In the genomic region with DNA sequence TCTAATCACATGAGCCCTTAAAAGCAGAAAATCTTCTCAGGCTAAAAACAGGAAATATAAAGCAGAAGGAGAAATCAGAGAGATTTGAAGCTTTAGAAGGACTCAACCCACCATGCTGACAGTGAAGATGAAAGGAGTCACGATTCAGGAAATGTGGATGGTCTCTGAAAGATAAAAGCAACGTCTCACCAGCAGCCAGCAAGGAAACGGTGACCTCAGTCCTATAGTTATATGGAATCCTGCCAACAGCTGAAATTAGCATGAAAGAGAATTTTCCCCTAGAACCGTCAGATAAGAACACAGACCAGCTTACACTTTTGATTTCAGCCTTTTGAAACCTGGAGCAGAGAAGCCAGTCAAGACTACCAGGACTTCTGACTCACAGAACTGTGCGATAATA, we compare ENCODE assay signal across 19 cellular contexts.
DNase-seq lines count a peak whose midpoint lies in the region; ATAC-seq lines count a peak whose summit lies in the region.
"Had no signal": no experiment of that assay in that cellular context is flagged by ENCODE, and none has a peak within 500 bp of the region (broad histone marks: within the 10 kb centered on the region; RNA-seq: fewer than 3 reads in every experiment).

No MANE protein-coding gene starts in this region.

- peaks cover 0 to 18% (median 9%) of the 10 kb centered on the region in 10 experiments; a peak in 11 of 20 replicates for H3K4me1 ChIP-seq in BLaER1 treated with 17β-estradiol and CSF1 and Interleukin-3, amounts not matched to agents 10 nM and 100 nM
- H3K4me1 ChIP-seq: breast epithelium, heart right ventricle, SJCRH30 had no signal

- H3K4me2 ChIP-seq in BLaER1 treated with 17β-estradiol and CSF1 and Interleukin-3, amounts not matched to agents 10 nM and 100 nM: peak overlapping the region; percentile 1 to 55 (median 33); a peak in 17 of 22 replicates
- H3K4me2 ChIP-seq: KMS-11 had no signal

- peaks cover 13 to 84% (median 77%) of the 10 kb centered on the region in 11 experiments; a peak in 21 of 22 replicates for H3K27me3 ChIP-seq in BLaER1 treated with 17β-estradiol and CSF1 and Interleukin-3, amounts not matched to agents 10 nM and 100 nM
- H3K27me3 ChIP-seq: ovary, SJCRH30 had no signal

- 0 out of 22 replicates have a peak overlapping the region, but pooled peaks of 1 of the 11 experiments have one; percentile 7 for H3K27ac ChIP-seq in BLaER1 treated with 17β-estradiol and CSF1 and Interleukin-3, amounts not matched to agents 10 nM and 100 nM
- H3K27ac ChIP-seq: breast epithelium, heart right ventricle, KMS-11, ovary, SJCRH30 had no signal

- no peak overlapping the region; a peak in 1 of 22 replicates for H3K9ac ChIP-seq in BLaER1 treated with 17β-estradiol and CSF1 and Interleukin-3, amounts not matched to agents 10 nM and 100 nM
- H3K9ac ChIP-seq: KMS-11 had no signal

- DNase-seq in HT1080 (ENCODE audit: low read depth): peak; percentile 6
- peak; percentile 2 for DNase-seq in RPMI8226
- DNase-seq in islet precursor cell: peak; percentile 49
- no peak for DNase-seq in activated effector memory CD4-positive, alpha-beta T cell treated with anti-CD3 and anti-CD28 coated beads, Interleukin-2, amount 50 U/mL, for 16 hours
- no peak for DNase-seq in activated effector memory CD4-positive, alpha-beta T cell treated with Interleukin-2 at 50 U/mL for 16 hours
- DNase-seq: activated CD4-positive, alpha-beta T cell treated with anti-CD3 and anti-CD28 coated beads, Interleukin-2, amount 50 U/mL, for 4 hours; activated naive CD8-positive, alpha-beta T cell treated with anti-CD3 and anti-CD28 coated beads for 36 hours; activated T-cell treated with anti-CD3 and anti-CD28 coated beads, Interleukin-2, amount 50 U/mL, for 24 hours; heart right ventricle; NCI-H1436 treated with DMSO at 0.1 percent for 48 hours; NCI-H345; ovary; T1000 had no signal

- H3K36me3 ChIP-seq in BLaER1 treated with 17β-estradiol and CSF1 and Interleukin-3, amounts not matched to agents 10 nM and 100 nM: no peaks in the 10 kb centered on the region
- H3K36me3 ChIP-seq: breast epithelium, heart right ventricle, ovary, SJCRH30 had no signal

- no peaks in the 10 kb centered on the region for H4K20me1 ChIP-seq in BLaER1 treated with 17β-estradiol and CSF1 and Interleukin-3, amounts not matched to agents 10 nM and 100 nM

- ATAC-seq in GM21381 (IDR thresholded peaks at IDR 0.05; ENCODE audit: unreplicated experiment): no peak
- ATAC-seq in GM21367 (IDR thresholded peaks at IDR 0.05; ENCODE audit: unreplicated experiment): no peak
- ATAC-seq: heart right ventricle had no signal

- H3K9me3 ChIP-seq in BLaER1 treated with 17β-estradiol and CSF1 and Interleukin-3, amounts not matched to agents 10 nM and 100 nM (replicated peaks in 1 of 11): peaks cover 0 to 13% (median 9%) of the 10 kb centered on the region in 11 experiments; a peak in 11 of 22 replicates
- H3K9me3 ChIP-seq: breast epithelium, ovary, SJCRH30 had no signal

- H3K4me3 ChIP-seq in BLaER1 treated with 17β-estradiol and CSF1 and Interleukin-3, amounts not matched to agents 10 nM and 100 nM: peak overlapping the region in 3 of 10 experiments; percentile 17 to 29 (median 18); a peak in 3 of 20 replicates
- H3K4me3 ChIP-seq: breast epithelium, heart right ventricle, ovary, SJCRH30 had no signal

Comparison
In these comparisons a context has a peak if more than half of its experiments do, and no peak if none do; other contexts are left out.
1. DNase-seq: peak in HT1080 (single experiment), RPMI8226 (single experiment) and islet precursor cell (single experiment); none in activated effector memory CD4-positive, alpha-beta T cell treated with anti-CD3 and anti-CD28 coated beads, Interleukin-2, amount 50 U/mL, for 16 hours (single experiment) and activated effector memory CD4-positive, alpha-beta T cell treated with Interleukin-2 at 50 U/mL for 16 hours (single experiment).